Comparison of ENCODE assay signal across 2 cellular contexts in the genomic region with DNA sequence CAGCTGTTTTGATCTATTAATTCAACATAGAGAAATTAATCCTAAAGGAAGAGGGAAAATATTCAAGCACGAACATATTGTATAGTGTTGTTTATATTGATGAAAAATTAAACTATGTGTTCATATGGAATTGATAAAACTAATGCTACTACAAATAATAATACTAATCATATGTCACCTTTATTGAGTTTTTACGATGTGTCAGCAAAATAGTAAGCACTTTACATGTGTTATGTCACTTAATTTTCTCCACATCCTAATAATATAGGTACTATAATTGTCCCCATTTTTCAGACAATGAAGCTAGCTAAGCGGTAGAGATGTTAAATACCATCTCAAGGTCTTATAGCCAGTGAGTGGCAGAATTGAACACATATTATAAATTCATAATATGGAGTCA.
TF ChIP-seq lines count a peak whose summit lies in the region.

No MANE protein-coding gene starts in this region.

TF ChIP-seq in HepG2, 621 proteins besides CTCF, POLR2A, EP300 and RAD21 (continued from another document):
- TF ChIP-seq PRDM10 (CRISPR knock-in tag; IDR thresholded peaks at IDR 0.05; ENCODE audit: low read depth) (no peak), NR2F2 (IDR thresholded peaks at IDR 0.05; ENCODE audit: borderline replicate concordance, low read depth) (no peak), TIGD3 (CRISPR knock-in tag; IDR thresholded peaks at IDR 0.05; ENCODE audit: borderline replicate concordance) (no peak), ZNF562 (CRISPR knock-in tag; IDR thresholded peaks at IDR 0.05; ENCODE audit: borderline replicate concordance) (no peak), MAFK (conservative IDR thresholded peaks at IDR 0.05 in 1 of 2, IDR thresholded peaks at IDR 0.05 in 1 of 2; ENCODE audit: low read length in 2 of 2) (peak; percentile 88 to 95), ZNF414 (CRISPR knock-in tag; IDR thresholded peaks at IDR 0.05) (no peak), ZNF136 (CRISPR knock-in tag; IDR thresholded peaks at IDR 0.05; ENCODE audit: low read depth) (no peak), SMARCC2 (IDR thresholded peaks at IDR 0.05) (no peak)
TF ChIP-seq in HepG2: peak in this region for 2.

TF ChIP-seq in K562, 482 proteins besides CTCF, POLR2A, EP300 and RAD21 (continued from another document):
- TF ChIP-seq PBX2 (CRISPR knock-in tag; IDR thresholded peaks at IDR 0.05; ENCODE audit: low read depth): no peak
- no peak for TF ChIP-seq PBX2 (tag; conservative IDR thresholded peaks at IDR 0.05; ENCODE audit: low read depth)
- TF ChIP-seq, protein P1, sequence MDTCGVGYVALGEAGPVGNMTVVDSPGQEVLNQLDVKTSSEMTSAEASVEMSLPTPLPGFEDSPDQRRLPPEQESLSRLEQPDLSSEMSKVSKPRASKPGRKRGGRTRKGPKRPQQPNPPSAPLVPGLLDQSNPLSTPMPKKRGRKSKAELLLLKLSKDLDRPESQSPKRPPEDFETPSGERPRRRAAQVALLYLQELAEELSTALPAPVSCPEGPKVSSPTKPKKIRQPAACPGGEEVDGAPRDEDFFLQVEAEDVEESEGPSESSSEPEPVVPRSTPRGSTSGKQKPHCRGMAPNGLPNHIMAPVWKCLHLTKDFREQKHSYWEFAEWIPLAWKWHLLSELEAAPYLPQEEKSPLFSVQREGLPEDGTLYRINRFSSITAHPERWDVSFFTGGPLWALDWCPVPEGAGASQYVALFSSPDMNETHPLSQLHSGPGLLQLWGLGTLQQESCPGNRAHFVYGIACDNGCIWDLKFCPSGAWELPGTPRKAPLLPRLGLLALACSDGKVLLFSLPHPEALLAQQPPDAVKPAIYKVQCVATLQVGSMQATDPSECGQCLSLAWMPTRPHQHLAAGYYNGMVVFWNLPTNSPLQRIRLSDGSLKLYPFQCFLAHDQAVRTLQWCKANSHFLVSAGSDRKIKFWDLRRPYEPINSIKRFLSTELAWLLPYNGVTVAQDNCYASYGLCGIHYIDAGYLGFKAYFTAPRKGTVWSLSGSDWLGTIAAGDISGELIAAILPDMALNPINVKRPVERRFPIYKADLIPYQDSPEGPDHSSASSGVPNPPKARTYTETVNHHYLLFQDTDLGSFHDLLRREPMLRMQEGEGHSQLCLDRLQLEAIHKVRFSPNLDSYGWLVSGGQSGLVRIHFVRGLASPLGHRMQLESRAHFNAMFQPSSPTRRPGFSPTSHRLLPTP (IDR thresholded peaks at IDR 0.05; ENCODE audit: borderline replicate concordance, extremely low read depth, insufficient read length): no peak
- TF ChIP-seq, protein P2, sequence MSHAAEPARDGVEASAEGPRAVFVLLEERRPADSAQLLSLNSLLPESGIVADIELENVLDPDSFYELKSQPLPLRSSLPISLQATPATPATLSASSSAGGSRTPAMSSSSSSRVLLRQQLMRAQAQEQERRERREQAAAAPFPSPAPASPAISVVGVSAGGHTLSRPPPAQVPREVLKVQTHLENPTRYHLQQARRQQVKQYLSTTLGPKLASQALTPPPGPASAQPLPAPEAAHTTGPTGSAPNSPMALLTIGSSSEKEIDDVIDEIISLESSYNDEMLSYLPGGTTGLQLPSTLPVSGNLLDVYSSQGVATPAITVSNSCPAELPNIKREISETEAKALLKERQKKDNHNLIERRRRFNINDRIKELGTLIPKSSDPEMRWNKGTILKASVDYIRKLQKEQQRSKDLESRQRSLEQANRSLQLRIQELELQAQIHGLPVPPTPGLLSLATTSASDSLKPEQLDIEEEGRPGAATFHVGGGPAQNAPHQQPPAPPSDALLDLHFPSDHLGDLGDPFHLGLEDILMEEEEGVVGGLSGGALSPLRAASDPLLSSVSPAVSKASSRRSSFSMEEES (CRISPR knock-in tag; IDR thresholded peaks at IDR 0.05): no peak
- TF ChIP-seq SFPQ (IDR thresholded peaks at IDR 0.05; ENCODE audit: low read depth, low read length): no peak
- TF ChIP-seq, protein P3, sequence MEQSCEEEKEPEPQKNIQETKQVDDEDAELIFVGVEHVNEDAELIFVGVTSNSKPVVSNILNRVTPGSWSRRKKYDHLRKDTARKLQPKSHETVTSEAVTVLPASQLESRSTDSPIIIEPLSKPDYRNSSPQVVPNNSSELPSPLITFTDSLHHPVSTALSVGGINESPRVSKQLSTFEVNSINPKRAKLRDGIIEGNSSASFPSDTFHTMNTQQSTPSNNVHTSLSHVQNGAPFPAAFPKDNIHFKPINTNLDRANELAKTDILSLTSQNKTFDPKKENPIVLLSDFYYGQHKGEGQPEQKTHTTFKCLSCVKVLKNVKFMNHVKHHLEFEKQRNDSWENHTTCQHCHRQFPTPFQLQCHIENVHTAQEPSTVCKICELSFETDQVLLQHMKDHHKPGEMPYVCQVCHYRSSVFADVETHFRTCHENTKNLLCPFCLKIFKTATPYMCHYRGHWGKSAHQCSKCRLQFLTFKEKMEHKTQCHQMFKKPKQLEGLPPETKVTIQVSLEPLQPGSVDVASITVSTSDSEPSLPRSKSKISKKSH (CRISPR knock-in tag; IDR thresholded peaks at IDR 0.05): no peak
- peak; percentile 43; the same call in 1 of the 2 replicates for TF ChIP-seq C11orf30 (IDR thresholded peaks at IDR 0.05; ENCODE audit: low read depth)
- no peak for TF ChIP-seq HDAC1 (IDR thresholded peaks at IDR 0.05)
- TF ChIP-seq MAFK (IDR thresholded peaks at IDR 0.05; ENCODE audit: low read length): peak; percentile 77
- no peak for TF ChIP-seq SLC30A9 (CRISPR knock-in tag; IDR thresholded peaks at IDR 0.05)
